Comparison of ENCODE assay signal across 11 cellular contexts in the genomic region with DNA sequence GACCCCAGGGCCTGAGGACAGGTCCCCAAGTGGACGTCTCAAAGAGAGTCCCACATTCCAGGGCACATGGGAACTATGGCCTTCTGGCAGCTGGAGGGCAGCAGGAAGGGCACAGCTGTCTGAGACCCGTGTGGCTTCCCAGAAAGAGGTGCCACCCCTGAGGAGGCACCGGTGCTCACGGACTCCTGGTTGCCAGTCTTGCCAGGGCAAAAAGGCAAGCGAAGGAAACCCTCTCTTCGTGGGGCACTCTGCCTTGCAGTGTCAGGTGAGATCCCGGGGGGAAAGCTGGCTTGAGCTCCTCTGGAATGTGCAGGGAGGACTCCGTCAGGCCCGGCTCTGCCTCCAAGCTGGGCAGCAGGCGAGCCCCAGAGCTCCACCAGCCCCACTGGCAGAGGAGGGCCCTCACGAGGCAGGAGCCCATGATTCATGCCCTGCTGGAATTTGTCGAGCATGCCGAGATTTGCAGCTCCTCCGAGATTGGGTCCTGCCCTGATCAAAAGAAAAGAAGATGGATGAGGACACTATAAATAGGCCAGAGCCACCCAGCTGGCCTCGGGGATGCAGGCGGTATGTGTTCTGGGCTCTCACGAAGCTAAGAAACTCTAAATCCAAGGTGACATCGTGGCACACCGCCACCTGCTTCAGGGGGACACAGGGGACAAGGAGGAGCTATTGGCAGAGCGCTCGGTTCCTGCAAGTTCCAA. TPM values are rescaled to one million over a fixed set of nuclear protein-coding genes. Genes with fewer than 3 reads are reported as not detected.
A peak's percentile ranks its signal among the peaks of the same experiment; 100 is the strongest.
DNase-seq lines count a peak whose midpoint lies in the region; ATAC-seq and TF ChIP-seq lines count a peak whose summit lies in the region.
"Had no signal": no experiment of that assay in that cellular context is flagged by ENCODE, and none has a peak within 500 bp of the region (broad histone marks: within the 10 kb centered on the region; RNA-seq: fewer than 3 reads in every experiment).

No MANE protein-coding gene starts in this region.

- DNase-seq in COLO829 (ENCODE audit: low spot score) (peak; percentile 66), WERI-Rb-1 (peak; percentile 24), heart left ventricle (peak in 4 of 5 donors; percentile 48 to 76 (median 66)), prostate gland (ENCODE audit: low spot score) (peak; percentile 68), SHP77 treated with DMSO at 0.1 percent for 48 hours (lab: John Stamatoyannopoulos, UW) (no peak)
- DNase-seq in stimulated activated effector memory CD8-positive, alpha-beta T cell treated with anti-CD3 and anti-CD28 coated beads, Interleukin-12 subunit alpha, Interleukin-12 subunit beta, amount 100 ng/mL, for 72 hours (ENCODE audit: low spot score in 2 of 2): no peak
- DNase-seq: activated naive CD8-positive, alpha-beta T cell treated with anti-CD3 and anti-CD28 coated beads, Interleukin-2, amount 10 ng/mL, durations not matched to agents 7 days and 5 days; KG1 had no signal

- no peaks in the 10 kb centered on the region for H3K9me3 Mint-ChIP-seq in stimulated activated effector memory CD8-positive, alpha-beta T cell treated with anti-CD3 and anti-CD28 coated beads, Interleukin-12 subunit alpha, Interleukin-12 subunit beta, amount 100 ng/mL, for 72 hours
- H3K9me3 Mint-ChIP-seq: natural killer cell treated with Interleukin-12 subunit alpha and Interleukin-12 subunit beta and Interleukin-15 and Interleukin-18, amount 100 ng/mL, for 72 hours had no signal

- H3K36me3 ChIP-seq in WERI-Rb-1 (no peaks in the 10 kb centered on the region), heart left ventricle (peaks cover 0 to 2% (median 0%) of the 10 kb centered on the region in 9 donors), prostate gland (no peaks in the 10 kb centered on the region)

- ATAC-seq in heart left ventricle (peak; percentile 30 to 63 (median 42)), HG03280 (IDR thresholded peaks at IDR 0.05; ENCODE audit: unreplicated experiment) (no peak), GM19395 (IDR thresholded peaks at IDR 0.05; ENCODE audit: unreplicated experiment) (no peak)
- ATAC-seq in stimulated activated effector memory CD8-positive, alpha-beta T cell treated with anti-CD3 and anti-CD28 coated beads, Interleukin-12 subunit alpha, Interleukin-12 subunit beta, amount 100 ng/mL, for 72 hours: no peak
- ATAC-seq: natural killer cell treated with Interleukin-12 subunit alpha and Interleukin-12 subunit beta and Interleukin-15 and Interleukin-18, amount 100 ng/mL, for 72 hours had no signal

- H3K27me3 ChIP-seq in WERI-Rb-1 (ENCODE audit: insufficient read depth, low read depth, severe bottlenecking): no peaks in the 10 kb centered on the region
- H3K27me3 ChIP-seq in heart left ventricle: peaks cover 0 to 4% (median 0%) of the 10 kb centered on the region in 9 donors
- H3K27me3 ChIP-seq in prostate gland (replicated peaks; ENCODE audit: insufficient read depth): no peaks in the 10 kb centered on the region

- no peak overlapping the region for H3K27ac Mint-ChIP-seq in stimulated activated effector memory CD8-positive, alpha-beta T cell treated with anti-CD3 and anti-CD28 coated beads, Interleukin-12 subunit alpha, Interleukin-12 subunit beta, amount 100 ng/mL, for 72 hours
- H3K27ac Mint-ChIP-seq: activated naive CD8-positive, alpha-beta T cell treated with anti-CD3 and anti-CD28 coated beads, Interleukin-2, amount 10 ng/mL, durations not matched to agents 7 days and 5 days; natural killer cell treated with Interleukin-12 subunit alpha and Interleukin-12 subunit beta and Interleukin-15 and Interleukin-18, amount 100 ng/mL, for 72 hours had no signal

- H3K4me1 Mint-ChIP-seq in stimulated activated effector memory CD8-positive, alpha-beta T cell treated with anti-CD3 and anti-CD28 coated beads, Interleukin-12 subunit alpha, Interleukin-12 subunit beta, amount 100 ng/mL, for 72 hours: no peaks in the 10 kb centered on the region
- H3K4me1 Mint-ChIP-seq: activated naive CD8-positive, alpha-beta T cell treated with anti-CD3 and anti-CD28 coated beads, Interleukin-2, amount 10 ng/mL, durations not matched to agents 7 days and 5 days had no signal

- H3K4me1 ChIP-seq in heart left ventricle: peaks cover 0 to 53% (median 28%) of the 10 kb centered on the region in 12 donors
- peaks cover 6% of the 10 kb centered on the region for H3K4me1 ChIP-seq in prostate gland (replicated peaks)

- intact Hi-C loops in heart left ventricle (cut with DNase I) (loop anchor here in 4 of 10 donors (2.0 to 10.0 kb wide), 4 partner anchors 27 to 553 kb away; no protein-coding TSS in a partner anchor), prostate gland (cut with DNase I) (loop anchor here (10.0 kb wide), 1 partner anchor 553 kb away; no protein-coding TSS in a partner anchor)

- no peaks in the 10 kb centered on the region for H3K36me3 Mint-ChIP-seq in stimulated activated effector memory CD8-positive, alpha-beta T cell treated with anti-CD3 and anti-CD28 coated beads, Interleukin-12 subunit alpha, Interleukin-12 subunit beta, amount 100 ng/mL, for 72 hours
- H3K36me3 Mint-ChIP-seq: activated naive CD8-positive, alpha-beta T cell treated with anti-CD3 and anti-CD28 coated beads, Interleukin-2, amount 10 ng/mL, durations not matched to agents 7 days and 5 days; natural killer cell treated with Interleukin-12 subunit alpha and Interleukin-12 subunit beta and Interleukin-15 and Interleukin-18, amount 100 ng/mL, for 72 hours had no signal

- H3K4me3 Mint-ChIP-seq in stimulated activated effector memory CD8-positive, alpha-beta T cell treated with anti-CD3 and anti-CD28 coated beads, Interleukin-12 subunit alpha, Interleukin-12 subunit beta, amount 100 ng/mL, for 72 hours: no peak overlapping the region
- H3K4me3 Mint-ChIP-seq: activated naive CD8-positive, alpha-beta T cell treated with anti-CD3 and anti-CD28 coated beads, Interleukin-2, amount 10 ng/mL, durations not matched to agents 7 days and 5 days; natural killer cell treated with Interleukin-12 subunit alpha and Interleukin-12 subunit beta and Interleukin-15 and Interleukin-18, amount 100 ng/mL, for 72 hours had no signal

- TF ChIP-seq POLR2A in heart left ventricle (IDR thresholded peaks at IDR 0.05): no peak
- no peak for TF ChIP-seq POLR2A in prostate gland (IDR thresholded peaks at IDR 0.05)

- no peaks in the 10 kb centered on the region for H3K9me3 ChIP-seq in WERI-Rb-1 (ENCODE audit: severe bottlenecking)
- H3K9me3 ChIP-seq in heart left ventricle: peaks cover 0 to 3% (median 0%) of the 10 kb centered on the region in 12 donors
- H3K9me3 ChIP-seq in prostate gland: no peaks in the 10 kb centered on the region

- H3K4me3 ChIP-seq in WERI-Rb-1 (ENCODE audit: low read depth, low read length) (no peak overlapping the region), heart left ventricle (peak overlapping the region in 7 of 12 donors; percentile 5 to 24 (median 12)), prostate gland (no peak overlapping the region)

- 38 to 43% (median 40%) methylated on average over 19 to 21 of the region's 21 CpGs for WGBS in heart left ventricle, 4 donors
- whole genome bisulfite sequencing in prostate gland: 17% methylated on average over 21 of the region's 21 CpGs

- H3K27ac ChIP-seq in WERI-Rb-1: no peak overlapping the region; the same call in 1 of the 2 replicates
- peak overlapping the region; percentile 81 to 98 (median 93) for H3K27ac ChIP-seq in heart left ventricle
- peak overlapping the region; percentile 52 to 58 for H3K27ac ChIP-seq in prostate gland

- TF ChIP-seq CTCF in WERI-Rb-1 (IDR thresholded peaks at IDR 0.05; ENCODE audit: low read depth, low read length) (no peak), heart left ventricle (IDR thresholded peaks at IDR 0.05) (no peak), prostate gland (IDR thresholded peaks at IDR 0.05) (no peak)

RNA-seq across cellular contexts. Expression of gene CELSR1, which starts 9.9 kb away (rescaled TPM):
- total RNA-seq in heart left ventricle (10 to 100 TPM in 7 of 9 donors, 1 to 10 TPM in 2; 8.1 to 15.8 (median 12.6) TPM), prostate gland (10 to 100 TPM; 24.2 to 38.2 TPM)
- 1 to 10 TPM; 5.9 to 6.9 TPM for polyA plus RNA-seq in heart left ventricle

Comparison
In these comparisons a context has a peak if more than half of its experiments do, and no peak if none do; other contexts are left out.
1. DNase-seq: peak in COLO829 (single experiment), WERI-Rb-1 (single experiment), heart left ventricle (4 of 5) and prostate gland (single experiment); none in stimulated activated effector memory CD8-positive, alpha-beta T cell treated with anti-CD3 and anti-CD28 coated beads, Interleukin-12 subunit alpha, Interleukin-12 subunit beta, amount 100 ng/mL, for 72 hours (0 of 2) and SHP77 treated with DMSO at 0.1 percent for 48 hours (single experiment).
2. H3K4me3 ChIP-seq: peak in heart left ventricle (7 of 12); none in WERI-Rb-1 (single experiment) and prostate gland (0 of 2).
3. ATAC-seq: peak in heart left ventricle (4 of 4); none in HG03280 (single experiment), stimulated activated effector memory CD8-positive, alpha-beta T cell treated with anti-CD3 and anti-CD28 coated beads, Interleukin-12 subunit alpha, Interleukin-12 subunit beta, amount 100 ng/mL, for 72 hours (single experiment) and GM19395 (single experiment).